Comparison of ENCODE assay signal across 23 cellular contexts in genomic region chr18:5963267-5963666, GRCh38.
DNase-seq lines count a peak whose midpoint lies in the region; ATAC-seq and TF ChIP-seq lines count a peak whose summit lies in the region.
"Had no signal": no experiment of that assay in that cellular context is flagged by ENCODE, and none has a peak within 500 bp of the region (broad histone marks: within the 10 kb centered on the region; RNA-seq: fewer than 3 reads in every experiment).

No MANE protein-coding gene starts in this region.

- ATAC-seq in HG02763 (IDR thresholded peaks at IDR 0.05; ENCODE audit: unreplicated experiment) = no peak
- ATAC-seq: CD8-positive, alpha-beta T cell; GM12878 had no signal

- H3K27ac ChIP-seq in endodermal cell (ENCODE audit: low read depth, low read length) (no peak overlapping the region), A673 (ENCODE audit: low read depth, low read length, poor library complexity, severe bottlenecking) (no peak overlapping the region)
- H3K27ac ChIP-seq: BLaER1 treated with 17β-estradiol and CSF1 and Interleukin-3, amounts not matched to agents 10 nM and 100 nM; C4-2B had no signal

- H3K9me3 ChIP-seq in endodermal cell (ENCODE audit: control insufficient read depth, low read length) = no peaks in the 10 kb centered on the region
- H3K9me3 ChIP-seq in A673 (ENCODE audit: low read depth, low read length, poor library complexity, severe bottlenecking) = peaks cover 6% of the 10 kb centered on the region
- H3K9me3 ChIP-seq: BLaER1 treated with 17β-estradiol and CSF1 and Interleukin-3, amounts not matched to agents 10 nM and 100 nM had no signal

- H3K27me3 ChIP-seq in endodermal cell (ENCODE audit: control insufficient read depth, insufficient read depth, low read length, poor library complexity, severe bottlenecking) (no peaks in the 10 kb centered on the region), A673 (replicated peaks; ENCODE audit: insufficient read depth, low read depth, low read length, poor library complexity) (no peaks in the 10 kb centered on the region)
- H3K27me3 ChIP-seq: BLaER1 treated with 17β-estradiol and CSF1 and Interleukin-3, amounts not matched to agents 10 nM and 100 nM had no signal

- TF ChIP-seq CTCF in endodermal cell (conservative IDR thresholded peaks at IDR 0.05) (no peak), osteocyte (IDR thresholded peaks at IDR 0.05) (no peak), GM20000 (IDR thresholded peaks at IDR 0.05; ENCODE audit: extremely low read depth, missing control alignments) (no peak), A673 (conservative IDR thresholded peaks at IDR 0.05; ENCODE audit: low read depth, low read length) (no peak)

- H3K4me3 ChIP-seq in endodermal cell (ENCODE audit: low read length) (no peak overlapping the region), A673 (ENCODE audit: low read depth, low read length, poor library complexity, severe bottlenecking) (no peak overlapping the region)
- H3K4me3 ChIP-seq: BLaER1 treated with 17β-estradiol and CSF1 and Interleukin-3, amounts not matched to agents 10 nM and 100 nM; GM12878 had no signal

- CTCF ChIA-PET in A673 (lab: Charles Lee) = no interaction called here

- no peak overlapping the region for H3K9ac ChIP-seq in endodermal cell (ENCODE audit: extremely low read depth, low read length, poor library complexity, severe bottlenecking)
- H3K9ac ChIP-seq: BLaER1 treated with 17β-estradiol and CSF1 and Interleukin-3, amounts not matched to agents 10 nM and 100 nM had no signal

- 95 to 96% methylated on average over 3 to 7 of the region's 7 CpGs for WGBS in endodermal cell (ENCODE audit: insufficient coverage in 1 of 2, insufficient read length in 1 of 2), 2 experiments

- H3K9me3 Mint-ChIP-seq in endodermal cell (no peaks in the 10 kb centered on the region), osteocyte (ENCODE audit: unreplicated experiment) (no peaks in the 10 kb centered on the region)
- H3K9me3 Mint-ChIP-seq: CD4-positive, alpha-beta T cell; CD8-positive, alpha-beta T cell had no signal

- H3K27me3 Mint-ChIP-seq in endodermal cell (ENCODE audit: insufficient read depth) = no peaks in the 10 kb centered on the region
- H3K27me3 Mint-ChIP-seq in osteocyte (ENCODE audit: unreplicated experiment) = peaks cover 2% of the 10 kb centered on the region
- H3K27me3 Mint-ChIP-seq: B cell; CD4-positive, alpha-beta T cell had no signal

- H3K4me1 ChIP-seq in endodermal cell (ENCODE audit: control insufficient read depth, insufficient read depth, low read length) (no peaks in the 10 kb centered on the region), A673 (ENCODE audit: insufficient read depth, low read length, poor library complexity, severe bottlenecking) (no peaks in the 10 kb centered on the region)

- POLR2A ChIA-PET in A673 (lab: Charles Lee; ENCODE audit: low non-redundant PET) = no interaction called here

- H3K27ac Mint-ChIP-seq in endodermal cell = no peak overlapping the region
- no peak overlapping the region for H3K27ac Mint-ChIP-seq in osteocyte (ENCODE audit: unreplicated experiment)
- H3K27ac Mint-ChIP-seq: B cell; CD4-positive, alpha-beta T cell; CD8-positive, alpha-beta T cell had no signal

- no TSS peak for BruUV-seq in A673 (replicated peaks; lab: Mats Ljungman, UMichigan)

- H3K4me1 Mint-ChIP-seq in endodermal cell (peaks cover 18% of the 10 kb centered on the region), osteocyte (ENCODE audit: unreplicated experiment) (no peaks in the 10 kb centered on the region)
- H3K4me1 Mint-ChIP-seq: B cell had no signal

- DNase-seq in NCI-H510A (lab: John Stamatoyannopoulos, UW) = peak; percentile 15
- DNase-seq in NCI-H526 (lab: John Stamatoyannopoulos, UW) = peak; percentile 41 to 47
- peak; percentile 5 for DNase-seq in endodermal cell
- peak; percentile 54 for DNase-seq in osteocyte (ENCODE audit: extremely low spot score, unreplicated experiment)
- DNase-seq in NCI-H1930 (lab: John Stamatoyannopoulos, UW) = no peak
- DNase-seq in GM20000 (ENCODE audit: low spot score) = no peak
- DNase-seq in A673 (ENCODE audit: low spot score) = no peak
- DNase-seq: 8988T; AML-193; CD4-positive, alpha-beta T cell; CD8-positive, alpha-beta T cell; DMS 273 treated with DMSO at 0.1 percent for 48 hours; DMS153; DMS53; DMS79; DND-41; EL; GDM1 had no signal

- no peaks in the 10 kb centered on the region for H3K36me3 ChIP-seq in endodermal cell (ENCODE audit: control insufficient read depth, insufficient read depth, low read length)
- H3K36me3 ChIP-seq in A673 (ENCODE audit: insufficient read depth, low read length, poor library complexity, severe bottlenecking) = no peaks in the 10 kb centered on the region
- H3K36me3 ChIP-seq: BLaER1 treated with 17β-estradiol and CSF1 and Interleukin-3, amounts not matched to agents 10 nM and 100 nM had no signal

- no peaks in the 10 kb centered on the region for H3K36me3 Mint-ChIP-seq in endodermal cell (ENCODE audit: low read depth)
- no peaks in the 10 kb centered on the region for H3K36me3 Mint-ChIP-seq in osteocyte (ENCODE audit: unreplicated experiment)
- H3K36me3 Mint-ChIP-seq: CD8-positive, alpha-beta T cell had no signal

- no peak overlapping the region for H3K4me3 Mint-ChIP-seq in endodermal cell
- H3K4me3 Mint-ChIP-seq in osteocyte (ENCODE audit: unreplicated experiment) = no peak overlapping the region
- H3K4me3 Mint-ChIP-seq: B cell; CD4-positive, alpha-beta T cell; CD8-positive, alpha-beta T cell had no signal

- intact Hi-C loops in A673 (cut with micrococcal nuclease; ENCODE audit: unreplicated experiment) = no loop called here

Comparison
In these comparisons a context has a peak if more than half of its experiments do, and no peak if none do; other contexts are left out.
1. DNase-seq: peak in NCI-H510A (single experiment), NCI-H526 (2 of 2), endodermal cell (single experiment) and osteocyte (single experiment); none in NCI-H1930 (0 of 2), GM20000 (single experiment) and A673 (single experiment).